ENCODE assay signal across 9 cellular contexts in genomic region chr12:57620936-57621496, GRCh38. TPM values are rescaled to one million over a fixed set of nuclear protein-coding genes. Genes with fewer than 3 reads are reported as not detected.
A peak's percentile ranks its signal among the peaks of the same experiment; 100 is the strongest.
DNase-seq lines count a peak whose midpoint lies in the region; ATAC-seq and TF ChIP-seq lines count a peak whose summit lies in the region.
"Had no signal": no experiment of that assay in that cellular context is flagged by ENCODE, and none has a peak within 500 bp of the region (broad histone marks: within the 10 kb centered on the region; RNA-seq: fewer than 3 reads in every experiment).

No MANE protein-coding gene starts in this region.

- TF ChIP-seq CTCF in CD14-positive monocyte (IDR thresholded peaks at IDR 0.05) (no peak), PC-3 (conservative IDR thresholded peaks at IDR 0.05; ENCODE audit: low read depth, low read length) (no peak), epithelial cell of esophagus (IDR thresholded peaks at IDR 0.05; ENCODE audit: insufficient read depth, low read depth, low read length, missing control alignments) (no peak), neural cell (IDR thresholded peaks at IDR 0.05; ENCODE audit: poor library complexity, severe bottlenecking) (no peak)

- H3K36me3 Mint-ChIP-seq in CD14-positive monocyte: peaks cover 13 to 14% of the 10 kb centered on the region in 2 donors

- no peak for DNase-seq in CD14-positive monocyte (ENCODE audit: low spot score)
- DNase-seq in PC-3: no peak
- no peak for DNase-seq in epithelial cell of esophagus (ENCODE audit: low read depth)

- H3K27me3 Mint-ChIP-seq in CD14-positive monocyte (ENCODE audit: low read depth in 3 of 3): peaks cover 89 to 97% (median 94%) of the 10 kb centered on the region in 3 donors

- H3F3A ChIP-seq in PC-3 (ENCODE audit: low read length, unreplicated experiment) (no peaks in the 10 kb centered on the region), neural cell (ENCODE audit: insufficient read depth, low read length, poor library complexity, severe bottlenecking) (no peaks in the 10 kb centered on the region)

- peak overlapping the region in 2 of 7 donors; percentile 23 to 41 for H3K27ac Mint-ChIP-seq in CD14-positive monocyte

- no peak overlapping the region for H3K27ac ChIP-seq in PC-3 (ENCODE audit: low read length)
- no peak overlapping the region for H3K27ac ChIP-seq in neural cell (ENCODE audit: low read length)
- H3K27ac ChIP-seq: SJCRH30 had no signal

- H3K79me2 ChIP-seq in PC-3 (ENCODE audit: low read length): no peaks in the 10 kb centered on the region
- no peaks in the 10 kb centered on the region for H3K79me2 ChIP-seq in neural cell (replicated peaks; ENCODE audit: insufficient read depth, low read length)

- H3K4me3 ChIP-seq in PC-3 (ENCODE audit: low read length): no peak overlapping the region
- peak overlapping the region; percentile 23 for H3K4me3 ChIP-seq in epithelial cell of esophagus (ENCODE audit: low read length)
- H3K4me3 ChIP-seq in neural cell (ENCODE audit: low read length): peak overlapping the region; percentile 63
- H3K4me3 ChIP-seq: SJCRH30 had no signal

- BruUV-seq in PC-3 (replicated peaks; lab: Mats Ljungman, UMichigan): no TSS peak

- TF ChIP-seq POLR2A in GM18505 (IDR thresholded peaks at IDR 0.05; ENCODE audit: borderline replicate concordance, extremely low read depth, insufficient read depth, insufficient read length): no peak

- H2AFZ ChIP-seq in PC-3 (ENCODE audit: low read length) (no peak overlapping the region), neural cell (ENCODE audit: low read depth, low read length) (no peak overlapping the region)

- peaks cover 25% of the 10 kb centered on the region for H3K4me1 Mint-ChIP-seq in CD14-positive monocyte

- H3K27me3 ChIP-seq in PC-3 (ENCODE audit: low read length): peaks cover 15% of the 10 kb centered on the region
- peaks cover 69% of the 10 kb centered on the region for H3K27me3 ChIP-seq in neural cell (ENCODE audit: insufficient read depth, low read depth, low read length)
- H3K27me3 ChIP-seq: SJCRH30 had no signal

- H3K4me1 ChIP-seq in PC-3 (ENCODE audit: insufficient read depth, low read length): no peaks in the 10 kb centered on the region
- H3K4me1 ChIP-seq: SJCRH30 had no signal

- H3K36me3 ChIP-seq in PC-3 (ENCODE audit: low read depth, low read length): no peaks in the 10 kb centered on the region
- H3K36me3 ChIP-seq in neural cell (ENCODE audit: insufficient read depth, low read length): no peaks in the 10 kb centered on the region

- CTCF ChIA-PET in PC-3 (lab: Charles Lee): interaction anchor here (0.6 to 0.8 kb wide), 2 partner anchors 28 to 36 kb away, joined by 3 to 4 read pairs; no protein-coding TSS in a partner anchor

- POLR2A ChIA-PET in PC-3 (lab: Charles Lee; ENCODE audit: unreplicated experiment): no interaction called here

- no peak for TF ChIP-seq RAD21 in neural cell (conservative IDR thresholded peaks at IDR 0.05)

- H3K9me2 ChIP-seq in PC-3 (replicated peaks; ENCODE audit: low read length): no peaks in the 10 kb centered on the region
- H3K9me2 ChIP-seq in neural cell (ENCODE audit: insufficient read depth, low read length): no peaks in the 10 kb centered on the region

- peaks cover 0 to 27% (median 6%) of the 10 kb centered on the region in 7 donors for H3K9me3 Mint-ChIP-seq in CD14-positive monocyte

- intact Hi-C loops in CD14-positive monocyte (cut with micrococcal nuclease): loop anchor here (1.0 to 10.0 kb wide), 3 partner anchors 37 to 146 kb away; partner anchors contain the start of gene ARHGAP9 (in 1 of the 2)
- intact Hi-C loops in PC-3 (cut with micrococcal nuclease): loop anchor here (1.0 kb wide), 1 partner anchor 38 kb away; no protein-coding TSS in a partner anchor

- H3K4me2 ChIP-seq in PC-3 (ENCODE audit: low read length): peak overlapping the region; percentile 77
- H3K4me2 ChIP-seq in neural cell (ENCODE audit: low read length): no peak overlapping the region

- H4K20me1 ChIP-seq in PC-3 (ENCODE audit: low read length): no peaks in the 10 kb centered on the region
- H4K20me1 ChIP-seq in neural cell (ENCODE audit: insufficient read depth): no peaks in the 10 kb centered on the region

- H3K9ac ChIP-seq in PC-3 (ENCODE audit: low read length): no peak overlapping the region
- no peak overlapping the region for H3K9ac ChIP-seq in neural cell (ENCODE audit: low read length)

- H3K4me3 Mint-ChIP-seq in CD14-positive monocyte: peak overlapping the region; percentile 73 to 93

- no peaks in the 10 kb centered on the region for H3K9me3 ChIP-seq in PC-3 (ENCODE audit: low read length)
- no peaks in the 10 kb centered on the region for H3K9me3 ChIP-seq in neural cell (ENCODE audit: low read length)
- H3K9me3 ChIP-seq: SJCRH30 had no signal

- TF ChIP-seq EP300 in neural cell (conservative IDR thresholded peaks at IDR 0.05; ENCODE audit: poor library complexity, severe bottlenecking): no peak

- ATAC-seq in PC-3: no peak
- no peak for ATAC-seq in HG02981 (IDR thresholded peaks at IDR 0.05; ENCODE audit: unreplicated experiment)
- no peak for ATAC-seq in GM18505 (IDR thresholded peaks at IDR 0.05; ENCODE audit: unreplicated experiment)
- ATAC-seq in HG02938 (IDR thresholded peaks at IDR 0.05; ENCODE audit: unreplicated experiment): no peak
- no peak for ATAC-seq in GM18502 (IDR thresholded peaks at IDR 0.05; ENCODE audit: poor library complexity, unreplicated experiment)

TF ChIP-seq in neural cell, 6 proteins besides CTCF, POLR2A, EP300 and RAD21:
- no peak for TF ChIP-seq MXI1 (conservative IDR thresholded peaks at IDR 0.05; ENCODE audit: poor library complexity, severe bottlenecking)
- TF ChIP-seq, protein P1, sequence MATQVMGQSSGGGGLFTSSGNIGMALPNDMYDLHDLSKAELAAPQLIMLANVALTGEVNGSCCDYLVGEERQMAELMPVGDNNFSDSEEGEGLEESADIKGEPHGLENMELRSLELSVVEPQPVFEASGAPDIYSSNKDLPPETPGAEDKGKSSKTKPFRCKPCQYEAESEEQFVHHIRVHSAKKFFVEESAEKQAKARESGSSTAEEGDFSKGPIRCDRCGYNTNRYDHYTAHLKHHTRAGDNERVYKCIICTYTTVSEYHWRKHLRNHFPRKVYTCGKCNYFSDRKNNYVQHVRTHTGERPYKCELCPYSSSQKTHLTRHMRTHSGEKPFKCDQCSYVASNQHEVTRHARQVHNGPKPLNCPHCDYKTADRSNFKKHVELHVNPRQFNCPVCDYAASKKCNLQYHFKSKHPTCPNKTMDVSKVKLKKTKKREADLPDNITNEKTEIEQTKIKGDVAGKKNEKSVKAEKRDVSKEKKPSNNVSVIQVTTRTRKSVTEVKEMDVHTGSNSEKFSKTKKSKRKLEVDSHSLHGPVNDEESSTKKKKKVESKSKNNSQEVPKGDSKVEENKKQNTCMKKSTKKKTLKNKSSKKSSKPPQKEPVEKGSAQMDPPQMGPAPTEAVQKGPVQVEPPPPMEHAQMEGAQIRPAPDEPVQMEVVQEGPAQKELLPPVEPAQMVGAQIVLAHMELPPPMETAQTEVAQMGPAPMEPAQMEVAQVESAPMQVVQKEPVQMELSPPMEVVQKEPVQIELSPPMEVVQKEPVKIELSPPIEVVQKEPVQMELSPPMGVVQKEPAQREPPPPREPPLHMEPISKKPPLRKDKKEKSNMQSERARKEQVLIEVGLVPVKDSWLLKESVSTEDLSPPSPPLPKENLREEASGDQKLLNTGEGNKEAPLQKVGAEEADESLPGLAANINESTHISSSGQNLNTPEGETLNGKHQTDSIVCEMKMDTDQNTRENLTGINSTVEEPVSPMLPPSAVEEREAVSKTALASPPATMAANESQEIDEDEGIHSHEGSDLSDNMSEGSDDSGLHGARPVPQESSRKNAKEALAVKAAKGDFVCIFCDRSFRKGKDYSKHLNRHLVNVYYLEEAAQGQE (IDR thresholded peaks at IDR 0.05; ENCODE audit: borderline replicate concordance): no peak
- TF ChIP-seq POLR2AphosphoS5 (IDR thresholded peaks at IDR 0.05): no peak
- no peak for TF ChIP-seq TAF1 (IDR thresholded peaks at IDR 0.05; ENCODE audit: low read depth)
- TF ChIP-seq SMC3 (conservative IDR thresholded peaks at IDR 0.05; ENCODE audit: poor library complexity): no peak
- peak; percentile 34 for TF ChIP-seq EZH2 (IDR thresholded peaks at IDR 0.05; ENCODE audit: borderline replicate concordance, insufficient read depth, low read length, poor library complexity, severe bottlenecking)

RNA-seq across cellular contexts. Expression of gene ARHGEF25, which starts 9.8 kb away (rescaled TPM):
- polyA plus RNA-seq in CD14-positive monocyte (not detected), neural cell (12.9 and 18.8 TPM in 2 replicates)
- total RNA-seq in PC-3 (2014; rRNA removed): 10.0 and 18.1 TPM in 2 replicates
- 6.6 and 6.7 TPM in 2 replicates for polyA minus RNA-seq in neural cell

RNA-seq across cellular contexts. Expression of gene B4GALNT1, which starts 12.0 kb away (rescaled TPM):
- not detected for polyA plus RNA-seq in CD14-positive monocyte
- total RNA-seq in PC-3 (2014; rRNA removed): 39.0 and 42.3 TPM in 2 replicates
- polyA plus RNA-seq in neural cell: 99.9 and 152 TPM in 2 replicates
- polyA minus RNA-seq in neural cell: 113 and 119 TPM in 2 replicates

RNA-seq across cellular contexts. Expression of gene DTX3, which starts 16.4 kb away (rescaled TPM):
- polyA plus RNA-seq in CD14-positive monocyte (under 1 TPM in 1 of 2 donors, not detected in 1; 0.08 TPM), neural cell (141 and 163 TPM in 2 replicates)
- total RNA-seq in PC-3 (2014; rRNA removed): 11.9 and 15.9 TPM in 2 replicates
- polyA minus RNA-seq in neural cell: 68.3 and 78.4 TPM in 2 replicates

RNA-seq across cellular contexts. Expression of gene PIP4K2C, which starts 30.0 kb away (rescaled TPM):
- polyA plus RNA-seq in CD14-positive monocyte: 10 to 100 TPM; 12.3 to 16.9 TPM
- total RNA-seq in PC-3 (2014; rRNA removed): 83.6 and 88.6 TPM in 2 replicates
- 22.1 and 31.0 TPM in 2 replicates for polyA plus RNA-seq in neural cell
- 13.1 and 21.6 TPM in 2 replicates for polyA minus RNA-seq in neural cell

Comparison
In these comparisons a context has a peak if more than half of its experiments do, and no peak if none do; other contexts are left out.
1. RNA of gene ARHGEF25, which starts 9.8 kb away (polyA plus RNA-seq): 12.9 to 18.8 TPM in neural cell; not detected in CD14-positive monocyte; every median in the first group is over 10 times any median in the second.
2. RNA of gene B4GALNT1, which starts 12.0 kb away (polyA plus RNA-seq): 99.9 to 152 TPM in neural cell; not detected in CD14-positive monocyte; every median in the first group is over 100 times any median in the second.
3. RNA of gene DTX3, which starts 16.4 kb away (polyA plus RNA-seq): 141 to 163 TPM in neural cell; 0.08 TPM in CD14-positive monocyte; every median in the first group is over 100 times any median in the second.